Comparison of ENCODE assay signal across 8 cellular contexts in the genomic region with DNA sequence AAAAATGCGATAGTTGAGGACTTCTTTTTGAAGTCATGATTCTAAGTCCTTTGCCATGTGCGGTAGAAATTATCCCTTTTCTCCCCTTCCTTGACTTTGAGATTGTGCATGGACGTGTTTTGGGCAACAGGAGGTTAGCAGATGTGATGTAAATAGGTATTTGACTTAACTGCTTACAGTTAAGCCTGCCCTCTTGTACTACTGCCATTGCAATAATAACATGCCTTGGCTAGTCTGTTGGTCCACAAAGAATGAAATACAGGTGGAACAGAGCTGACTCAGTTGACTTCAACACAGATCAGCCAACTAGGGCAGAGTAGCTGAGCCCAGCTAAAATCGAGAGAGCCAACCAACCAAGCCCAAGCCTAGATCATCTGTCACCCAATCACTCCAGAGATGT.
"Had no signal": no experiment of that assay in that cellular context is flagged by ENCODE, and none has a peak within 500 bp of the region (broad histone marks: within the 10 kb centered on the region; RNA-seq: fewer than 3 reads in every experiment).

No MANE protein-coding gene starts in this region.

- H3K4me3 ChIP-seq: GM23248, HAP-1 had no signal

- ATAC-seq: HCT116 had no signal

- DNase-seq: GM23248, GOT3, H7, HFFc6, IMR-90 had no signal

- H3K27ac ChIP-seq: GM23248, HL-60 had no signal
